In the genomic region with DNA sequence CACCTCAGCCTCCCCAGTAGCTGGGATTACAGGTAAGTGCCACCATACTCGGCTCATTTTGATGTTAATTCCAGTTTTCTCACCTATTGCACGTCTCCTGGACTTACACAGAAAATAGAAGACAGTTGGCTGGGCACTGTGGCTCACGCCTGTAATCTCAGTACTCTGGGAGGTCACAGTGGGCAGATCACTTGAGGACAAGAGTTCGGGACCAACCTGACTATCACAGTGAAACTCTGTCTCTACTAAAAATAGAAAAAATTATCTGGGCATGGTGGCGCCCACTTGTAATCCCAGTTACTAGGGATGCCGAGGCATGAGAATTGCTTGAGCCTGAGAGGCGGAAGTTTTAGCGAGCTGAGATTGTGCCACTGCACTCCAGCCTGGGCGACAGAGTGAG, we compare ENCODE assay signal across 23 cellular contexts.
"Had no signal": no experiment of that assay in that cellular context is flagged by ENCODE, and none has a peak within 500 bp of the region (broad histone marks: within the 10 kb centered on the region; RNA-seq: fewer than 3 reads in every experiment).

No MANE protein-coding gene starts in this region.

- H3K27me3 ChIP-seq: esophagus muscularis mucosa, gastroesophageal sphincter, sigmoid colon, stomach, transverse colon had no signal

- H3K9me3 ChIP-seq: esophagus muscularis mucosa, gastroesophageal sphincter, left ventricle myocardium inferior, sigmoid colon, stomach, thoracic aorta, transverse colon had no signal

- H3K27me3 Mint-ChIP-seq: dendritic cell treated with granulocyte-macrophage colony-stimulating factor and Interleukin-4, amounts not matched to agents 40 ng/mL and 50 ng/mL, for 4 days; effector memory CD8-positive, alpha-beta T cell had no signal

- H3K9me3 Mint-ChIP-seq: dendritic cell treated with granulocyte-macrophage colony-stimulating factor and Interleukin-4, amounts not matched to agents 40 ng/mL and 50 ng/mL, for 4 days; effector memory CD8-positive, alpha-beta T cell; immature natural killer cell had no signal

- H3K4me3 ChIP-seq: esophagus muscularis mucosa, gastroesophageal sphincter, left ventricle myocardium inferior, lung, sigmoid colon, skin epidermis, stomach, thoracic aorta, transverse colon had no signal

- H3K4me3 Mint-ChIP-seq: dendritic cell treated with granulocyte-macrophage colony-stimulating factor and Interleukin-4, amounts not matched to agents 40 ng/mL and 50 ng/mL, for 4 days; nephron progenitor cell had no signal

- H3K27ac ChIP-seq: epithelial cell of prostate, esophagus muscularis mucosa, gastroesophageal sphincter, left ventricle myocardium inferior, sigmoid colon, skin epidermis, stomach, thoracic aorta, transverse colon had no signal

- DNase-seq: effector memory CD8-positive, alpha-beta T cell; glutamatergic neuron; immature natural killer cell; kidney; left cardiac atrium; left ventricle myocardium inferior; mesenchymal stem cell; midbrain; nephron progenitor cell; sigmoid colon; stimulated activated CD4-positive, alpha-beta T cell treated with anti-CD3 and anti-CD28 coated beads, Interleukin-2, amount 100 ng/mL, for 24 hours; stimulated activated CD4-positive, alpha-beta T cell treated with anti-CD3 and anti-CD28 coated beads, Interleukin-4, amount 100 ng/mL, for 4 hours; stimulated activated naive CD4-positive, alpha-beta T cell; stomach; substantia nigra; transverse colon had no signal

- ATAC-seq: effector memory CD8-positive, alpha-beta T cell; gastroesophageal sphincter had no signal
